In the genomic region with DNA sequence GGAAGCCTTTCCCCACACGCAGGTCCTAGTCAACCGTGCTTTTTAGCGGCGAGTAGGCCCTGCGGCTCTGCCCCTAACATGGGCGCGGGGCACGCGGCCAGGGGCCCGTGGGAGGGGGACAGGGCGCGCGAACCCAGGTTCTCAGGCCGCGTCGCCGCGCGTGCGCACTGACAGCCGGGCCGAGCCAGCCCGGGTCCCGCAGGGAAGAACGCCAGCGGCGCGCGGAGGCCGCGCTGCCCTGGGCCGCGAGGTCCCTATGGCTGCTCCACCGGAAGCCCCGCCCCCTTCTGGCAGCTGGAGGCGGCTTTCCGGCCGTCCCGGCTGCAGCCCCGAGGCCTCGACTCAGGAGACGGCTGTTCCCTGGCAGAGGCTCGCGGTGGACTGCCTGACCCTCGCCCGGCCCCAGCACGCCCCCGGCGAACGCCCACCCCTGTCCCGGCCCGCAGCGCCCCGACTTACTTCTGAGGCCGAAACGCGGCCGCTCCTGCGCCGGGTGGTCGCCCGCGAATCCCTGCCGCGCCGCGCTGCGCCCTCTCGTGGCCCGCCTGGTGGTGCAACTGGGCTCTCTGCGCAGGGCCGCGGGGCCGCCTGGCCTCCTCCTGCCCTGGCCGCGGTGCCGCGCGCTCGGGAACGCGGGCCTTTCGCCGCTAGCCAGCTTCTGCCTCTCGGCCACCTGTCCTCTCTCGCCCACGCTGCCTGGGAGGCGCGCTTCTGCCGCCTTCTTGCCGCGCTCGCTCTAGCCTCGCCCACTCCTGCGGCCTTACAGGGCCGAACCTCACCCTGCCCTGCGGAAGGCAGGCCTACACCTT, we compare ENCODE assay signal across 8 cellular contexts. TPM values are rescaled to one million over a fixed set of nuclear protein-coding genes. Genes with fewer than 3 reads are reported as not detected.
DNase-seq lines count a peak whose midpoint lies in the region; ATAC-seq, FAIRE-seq and TF ChIP-seq lines count a peak whose summit lies in the region.

No MANE protein-coding gene starts in this region.

- ATAC-seq in GM21390 (IDR thresholded peaks at IDR 0.05; ENCODE audit: unreplicated experiment): peak; percentile 93

- peak overlapping the region; percentile 43 to 71 (median 57) for H3K9ac ChIP-seq in H1 (replicated peaks in 1 of 4; ENCODE audit: extremely low read depth in 1 of 4, low read depth in 3 of 4, low read length in 3 of 4)

- WGBS in H1 (ENCODE audit: extremely low coverage in 1 of 2, insufficient coverage in 1 of 2, insufficient read length in 1 of 2, insufficient replicate concordance in 2 of 2, low coverage in 1 of 2, low lambda C conversion rate in 2 of 2, missing lambda C conversion rate in 1 of 2), 2 experiments: 3% methylated on average over 67 of the region's 97 CpGs; no CpG with 5 or more reads in 1 of the 2 experiments
- 1% methylated on average over 86 to 92 of the region's 97 CpGs for WGBS in mesodermal cell (ENCODE audit: insufficient coverage in 2 of 2), 2 experiments

- H4K91ac ChIP-seq in H1 (replicated peaks; ENCODE audit: insufficient read length, low read length): peak overlapping the region; percentile 95

- H2BK120ac ChIP-seq in H1 (replicated peaks; ENCODE audit: low read depth, low read length): peak overlapping the region; percentile 62

- peak overlapping the region; percentile 79 for H3K14ac ChIP-seq in H1 (ENCODE audit: insufficient read length)

- H3K9me3 ChIP-seq in H1 (ENCODE audit: insufficient read depth in 2 of 2, low read depth in 1 of 2, low read length in 1 of 2) (no peaks in the 10 kb centered on the region), mesodermal cell (ENCODE audit: control insufficient read depth, low read length) (no peaks in the 10 kb centered on the region)

- DNase-seq in D721Med (ENCODE audit: insufficient read length, low spot score) (peak; percentile 90), HUDEP-2 (lab: John Stamatoyannopoulos, UW; ENCODE audit: unreplicated experiment in 76 of 76) (peak in 75 of 76 experiments; percentile 66 to 100 (median 94)), NOMO-1 treated with dmso at 0.1 percent for 144 hours (lab: John Stamatoyannopoulos, UW; ENCODE audit: unreplicated experiment) (peak; percentile 93), H1 (ENCODE audit: low read depth in 1 of 2, low spot score in 2 of 2) (peak; percentile 57 to 99)
- peak; percentile 62 for DNase-seq in activated CD8-positive, alpha-beta memory T cell treated with anti-CD3 and anti-CD28 coated beads, Interleukin-2, amount 50 U/mL, for 1 hour (ENCODE audit: extremely low read depth)
- peak; percentile 69 for DNase-seq in stimulated activated CD8-positive, alpha-beta memory T cell treated with anti-CD3 and anti-CD28 coated beads, Interleukin-15, amount 100 ng/mL, for 24 hours (ENCODE audit: low read depth)

- H3K56ac ChIP-seq in H1 (replicated peaks; ENCODE audit: insufficient read length, low read depth, low read length): peak overlapping the region; percentile 95

- POLR2A ChIA-PET in H1 (lab: Charles Lee; ENCODE audit: partially characterized antibody): interaction anchor here (0.6 to 3.0 kb wide), 12 partner anchors 11 to 356 kb away, joined by 3 to 14 read pairs (median 4); a partner anchor contains a TSS

- H3K36me3 ChIP-seq in H1 (ENCODE audit: control insufficient read depth in 2 of 4, insufficient read depth in 4 of 4, low read length in 3 of 4) (no peaks in the 10 kb centered on the region), mesodermal cell (ENCODE audit: control insufficient read depth, insufficient read depth, low read length) (no peaks in the 10 kb centered on the region)

- peak overlapping the region; percentile 98 for H2BK20ac ChIP-seq in H1 (ENCODE audit: low read length)

- H3K27ac ChIP-seq in H1 (ENCODE audit: low read depth, low read length) (peak overlapping the region; percentile 70), mesodermal cell (ENCODE audit: low read depth, low read length, severe bottlenecking) (peak overlapping the region; percentile 88)

- no peaks in the 10 kb centered on the region for H3K79me1 ChIP-seq in H1 (ENCODE audit: low read depth, low read length)

- H4K20me1 ChIP-seq in H1 (replicated peaks in 1 of 2; ENCODE audit: control insufficient read depth in 1 of 2, insufficient read depth in 2 of 2, low read length in 2 of 2): no peaks in the 10 kb centered on the region

- H3K79me2 ChIP-seq in H1 (ENCODE audit: control insufficient read depth in 1 of 2, insufficient read depth in 2 of 2, low read length in 2 of 2): no peaks in the 10 kb centered on the region

- peaks cover 11% of the 10 kb centered on the region for H3K23me2 ChIP-seq in H1 (ENCODE audit: low read depth, low read length)

- peak overlapping the region; percentile 90; the same call in 1 of the 2 replicates for H2BK15ac ChIP-seq in H1 (ENCODE audit: low read length)

- CTCF ChIA-PET in H1 (lab: Charles Lee; ENCODE audit: partially characterized antibody): interaction anchor here (0.6 to 8.6 kb wide), 14 partner anchors 9 to 157 kb away, joined by 3 to 89 read pairs (median 4); a partner anchor contains a TSS

- H2BK12ac ChIP-seq in H1 (ENCODE audit: low read depth, low read length): peak overlapping the region; percentile 100

- no peak overlapping the region for H3K23ac ChIP-seq in H1 (ENCODE audit: insufficient read length)

- H3K4ac ChIP-seq in H1 (replicated peaks; ENCODE audit: insufficient read length, low read depth, low read length): peak overlapping the region; percentile 92

- peak overlapping the region; percentile 96; the same call in 1 of the 2 replicates for H2BK5ac ChIP-seq in H1 (ENCODE audit: low read depth, low read length)

- H4K5ac ChIP-seq in H1 (ENCODE audit: insufficient read length, low read depth, low read length): peak overlapping the region; percentile 84

- peak; percentile 49 to 64; a peak in 2 of 3 replicates for TF ChIP-seq POLR2A in H1 (IDR thresholded peaks at IDR 0.05; ENCODE audit: control extremely low read depth in 1 of 2, low read depth in 2 of 2, low read length in 2 of 2)

- H3K4me1 ChIP-seq in H1 (replicated peaks in 1 of 4; ENCODE audit: control insufficient read depth in 3 of 4, insufficient read depth in 4 of 4, low read length in 3 of 4): peaks cover 3 to 16% (median 6%) of the 10 kb centered on the region in 4 experiments
- H3K4me1 ChIP-seq in mesodermal cell (ENCODE audit: control insufficient read depth, insufficient read depth, low read length, poor library complexity, severe bottlenecking): no peaks in the 10 kb centered on the region

- no peak for TF ChIP-seq EP300 in H1 (IDR thresholded peaks at IDR 0.05; ENCODE audit: borderline replicate concordance in 1 of 2, low read depth in 2 of 2, low read length in 2 of 2)

- H3K27me3 ChIP-seq in H1 (replicated peaks in 1 of 4; ENCODE audit: control insufficient read depth in 3 of 4, extremely low read depth in 1 of 4, insufficient read depth in 3 of 4, low read length in 3 of 4): peaks cover 0 to 3% (median 0%) of the 10 kb centered on the region in 4 experiments; a peak in 1 of 7 replicates

- H3K4me2 ChIP-seq in H1 (ENCODE audit: insufficient read depth in 1 of 2, low read depth in 2 of 2, low read length in 2 of 2): peak overlapping the region; percentile 87

- 0 out of 2 replicates have a peak overlapping the region, but pooled peaks have one; percentile 65 for H2AK5ac ChIP-seq in H1 (ENCODE audit: low read depth, low read length)

- TF ChIP-seq RAD21 in H1 (IDR thresholded peaks at IDR 0.05 in 1 of 2, conservative IDR thresholded peaks at IDR 0.05 in 1 of 2; ENCODE audit: low read depth in 2 of 2, low read length in 2 of 2): peak; percentile 29 to 53; a peak in 3 of 4 replicates

- peak overlapping the region; percentile 46 to 70 (median 52) for H3K4me3 ChIP-seq in H1 (ENCODE audit: extremely low read depth in 1 of 4, insufficient read depth in 2 of 4, low read depth in 3 of 4, low read length in 4 of 4)
- peak overlapping the region; percentile 53 for H3K4me3 ChIP-seq in mesodermal cell (ENCODE audit: extremely low read depth, insufficient read depth, low read length, poor library complexity, severe bottlenecking)

- FAIRE-seq in D721Med (lab: Jason Lieb, UNC): no peak
- FAIRE-seq in H1 (lab: Jason Lieb, UNC): no peak

- peak overlapping the region; percentile 54; the same call in 1 of the 2 replicates for H2AFZ ChIP-seq in H1 (ENCODE audit: low read length)

- peak overlapping the region; percentile 96; the same call in 1 of the 2 replicates for H4K8ac ChIP-seq in H1 (ENCODE audit: extremely low read depth, insufficient read depth, low read length)

- peak overlapping the region; percentile 100 for H3K18ac ChIP-seq in H1 (ENCODE audit: extremely low read depth, low read length)

- TF ChIP-seq CTCF in D721Med (IDR thresholded peaks at IDR 0.05; ENCODE audit: insufficient read depth, missing control alignments): peak; percentile 56
- peak; percentile 80 to 93 (median 82) for TF ChIP-seq CTCF in H1 (IDR thresholded peaks at IDR 0.05; ENCODE audit: control extremely low read depth in 1 of 3, insufficient read depth in 1 of 3, low read depth in 1 of 3, low read length in 3 of 3)

TF ChIP-seq in H1, 55 proteins besides CTCF, POLR2A, EP300 and RAD21 (continues in another document):
- TF ChIP-seq JUND (IDR thresholded peaks at IDR 0.05; ENCODE audit: low read length) (no peak), POLR2AphosphoS5 (IDR thresholded peaks at IDR 0.05; ENCODE audit: low read depth, low read length) (no peak; the same call in 1 of the 2 replicates), GTF2F1 (IDR thresholded peaks at IDR 0.05; ENCODE audit: borderline replicate concordance, low read depth, low read length) (peak; percentile 15; the same call in 1 of the 2 replicates)

RNA-seq across cellular contexts. Expression of a gene that starts 16.6 kb away (rescaled TPM):
- 2.0 and 2.6 TPM in 2 replicates for total RNA-seq in H1 (2021; fragmentation: NEBNext Ultra II Directional; extraction: Animal tissue kit (Norgen Biotek cat#: 25700))
- polyA plus RNA-seq in H1 (2011; rRNA removed): 2.2 TPM in 2 replicates
- 2.1 TPM for polyA plus RNA-seq in H1 (2011; cell fraction: cytosol; rRNA removed)
- 1.3 TPM for polyA plus RNA-seq in H1 (2011; cell fraction: nucleus; rRNA removed)
- polyA plus RNA-seq in H1 (2012, experiment 1 of 2): 1.6 to 2.4 TPM (median 1.8 TPM) in 4 replicates
- polyA plus RNA-seq in H1 (2012, experiment 2 of 2): 2.9 TPM
- polyA plus RNA-seq in H1 (2013, experiment 1 of 2): 2.8 TPM
- 2.3 TPM for polyA plus RNA-seq in H1 (2013, experiment 2 of 2)
- polyA minus RNA-seq in H1 (2011; rRNA and poly(A)+ RNA removed): 0.46 and 0.76 TPM in 2 replicates
- not detected for polyA minus RNA-seq in H1 (2011; cell fraction: cytosol; rRNA and poly(A)+ RNA removed)
- polyA minus RNA-seq in H1 (2011; cell fraction: nucleus; rRNA and poly(A)+ RNA removed): 0.80 TPM
- 2.3 TPM for polyA plus RNA-seq in mesodermal cell (2013, experiment 1 of 2)
- 1.6 TPM for polyA plus RNA-seq in mesodermal cell (2013, experiment 2 of 2)

RNA-seq across cellular contexts. Expression of a gene that starts 23.4 kb away (rescaled TPM):
- total RNA-seq in H1 (2021; fragmentation: NEBNext Ultra II Directional; extraction: Animal tissue kit (Norgen Biotek cat#: 25700)): 12.2 and 14.2 TPM in 2 replicates
- 4.7 and 5.1 TPM in 2 replicates for polyA plus RNA-seq in H1 (2011; rRNA removed)
- polyA plus RNA-seq in H1 (2011; cell fraction: cytosol; rRNA removed): 7.1 TPM
- 9.5 TPM for polyA plus RNA-seq in H1 (2011; cell fraction: nucleus; rRNA removed)
- polyA plus RNA-seq in H1 (2012, experiment 1 of 2): 5.7 to 7.8 TPM (median 6.9 TPM) in 4 replicates
- 0.77 TPM for polyA plus RNA-seq in H1 (2012, experiment 2 of 2)
- 6.7 TPM for polyA plus RNA-seq in H1 (2013, experiment 1 of 2)
- 6.6 TPM for polyA plus RNA-seq in H1 (2013, experiment 2 of 2)
- 15.2 and 27.6 TPM in 2 replicates for polyA minus RNA-seq in H1 (2011; rRNA and poly(A)+ RNA removed)
- polyA minus RNA-seq in H1 (2011; cell fraction: cytosol; rRNA and poly(A)+ RNA removed): 8.7 TPM
- 21.5 TPM for polyA minus RNA-seq in H1 (2011; cell fraction: nucleus; rRNA and poly(A)+ RNA removed)
- polyA plus RNA-seq in mesodermal cell (2013, experiment 1 of 2): 13.8 TPM
- polyA plus RNA-seq in mesodermal cell (2013, experiment 2 of 2): 13.9 TPM

Comparison
In these comparisons a context has a peak if more than half of its experiments do, and no peak if none do; other contexts are left out.
1. Peak in every context shown above with its lines: DNase-seq, ATAC-seq, H3K4me3 ChIP-seq and H3K27ac ChIP-seq.